ENCODE assay signal across 17 cellular contexts in genomic region chr5:158874343-158874742, GRCh38.
A peak's percentile ranks its signal among the peaks of the same experiment; 100 is the strongest.
DNase-seq lines count a peak whose midpoint lies in the region; ATAC-seq and FAIRE-seq lines count a peak whose summit lies in the region.
"Had no signal": no experiment of that assay in that cellular context is flagged by ENCODE, and none has a peak within 500 bp of the region (broad histone marks: within the 10 kb centered on the region; RNA-seq: fewer than 3 reads in every experiment).

No MANE protein-coding gene starts in this region.

- no peak overlapping the region for H3K4me3 ChIP-seq in subcutaneous abdominal adipose tissue (ENCODE audit: low read depth in 1 of 5, low read length in 5 of 5)
- H3K4me3 ChIP-seq: gastroesophageal sphincter had no signal

- no peaks in the 10 kb centered on the region for H3K9me3 ChIP-seq in subcutaneous abdominal adipose tissue (ENCODE audit: control insufficient read depth in 5 of 5, low read length in 5 of 5)
- H3K9me3 ChIP-seq: gastroesophageal sphincter had no signal

- FAIRE-seq in frontal cortex (lab: Jason Lieb, UNC), result no peak
- FAIRE-seq: endometrium had no signal

- H3K27me3 Mint-ChIP-seq in activated naive CD8-positive, alpha-beta T cell, result peaks cover 2% of the 10 kb centered on the region
- peaks cover 6% of the 10 kb centered on the region for H3K27me3 Mint-ChIP-seq in activated naive CD8-positive, alpha-beta T cell treated with anti-CD3 and anti-CD28 coated beads for 36 hours
- H3K27me3 Mint-ChIP-seq in activated T-helper 17 cell treated with anti-CD3 and anti-CD28 coated beads, Interleukin-2, amount 50 U/mL, for 72 hours, result peaks cover 13% of the 10 kb centered on the region

- H3K4me3 Mint-ChIP-seq in activated naive CD8-positive, alpha-beta T cell, result peak overlapping the region; percentile 45
- H3K4me3 Mint-ChIP-seq in activated naive CD8-positive, alpha-beta T cell treated with anti-CD3 and anti-CD28 coated beads for 36 hours, result no peak overlapping the region
- peak overlapping the region; percentile 40 for H3K4me3 Mint-ChIP-seq in activated T-helper 17 cell treated with anti-CD3 and anti-CD28 coated beads, Interleukin-2, amount 50 U/mL, for 72 hours
- H3K4me3 Mint-ChIP-seq: H9 had no signal

- H3K27ac Mint-ChIP-seq in activated naive CD8-positive, alpha-beta T cell, result no peak overlapping the region
- no peak overlapping the region for H3K27ac Mint-ChIP-seq in activated naive CD8-positive, alpha-beta T cell treated with anti-CD3 and anti-CD28 coated beads for 36 hours
- H3K27ac Mint-ChIP-seq in activated T-helper 17 cell treated with anti-CD3 and anti-CD28 coated beads, Interleukin-2, amount 50 U/mL, for 72 hours, result peak overlapping the region; percentile 30
- H3K27ac Mint-ChIP-seq: H9 had no signal

- H3K4me1 ChIP-seq in subcutaneous abdominal adipose tissue (ENCODE audit: control insufficient read depth in 5 of 5, insufficient read depth in 5 of 5, low read length in 5 of 5), result peaks cover 3 to 82% (median 53%) of the 10 kb centered on the region in 5 donors

- peak; percentile 37 for ATAC-seq in GM19463 (IDR thresholded peaks at IDR 0.05; ENCODE audit: unreplicated experiment)
- ATAC-seq in activated T-helper 17 cell treated with anti-CD3 and anti-CD28 coated beads, Interleukin-2, amount 50 U/mL, for 72 hours (replicated peaks), result peak; percentile 50
- ATAC-seq: gastroesophageal sphincter, SK-N-SH treated with all-trans-retinoic acid at 6 μM for 48 hours had no signal

- H3K27ac ChIP-seq in subcutaneous abdominal adipose tissue (ENCODE audit: low read depth, low read length), result peak overlapping the region; percentile 84
- H3K27ac ChIP-seq: KMS-11 had no signal

- no peaks in the 10 kb centered on the region for H3K9me3 Mint-ChIP-seq in activated naive CD8-positive, alpha-beta T cell (ENCODE audit: low read depth)
- peaks cover 2% of the 10 kb centered on the region for H3K9me3 Mint-ChIP-seq in activated naive CD8-positive, alpha-beta T cell treated with anti-CD3 and anti-CD28 coated beads for 36 hours
- H3K9me3 Mint-ChIP-seq in activated T-helper 17 cell treated with anti-CD3 and anti-CD28 coated beads, Interleukin-2, amount 50 U/mL, for 72 hours, result no peaks in the 10 kb centered on the region
- H3K9me3 Mint-ChIP-seq: H9 had no signal

- peaks cover 2% of the 10 kb centered on the region for H3K36me3 Mint-ChIP-seq in activated naive CD8-positive, alpha-beta T cell
- H3K36me3 Mint-ChIP-seq in activated naive CD8-positive, alpha-beta T cell treated with anti-CD3 and anti-CD28 coated beads for 36 hours, result no peaks in the 10 kb centered on the region
- no peaks in the 10 kb centered on the region for H3K36me3 Mint-ChIP-seq in activated T-helper 17 cell treated with anti-CD3 and anti-CD28 coated beads, Interleukin-2, amount 50 U/mL, for 72 hours (ENCODE audit: low read depth)

- no peaks in the 10 kb centered on the region for H3K27me3 ChIP-seq in subcutaneous abdominal adipose tissue (ENCODE audit: control insufficient read depth in 5 of 5, insufficient read depth in 4 of 5, low read length in 5 of 5)

- peaks cover 21% of the 10 kb centered on the region for H3K4me1 Mint-ChIP-seq in activated naive CD8-positive, alpha-beta T cell (ENCODE audit: low read depth)
- H3K4me1 Mint-ChIP-seq in activated naive CD8-positive, alpha-beta T cell treated with anti-CD3 and anti-CD28 coated beads for 36 hours, result peaks cover 23% of the 10 kb centered on the region
- peaks cover 16% of the 10 kb centered on the region for H3K4me1 Mint-ChIP-seq in activated T-helper 17 cell treated with anti-CD3 and anti-CD28 coated beads, Interleukin-2, amount 50 U/mL, for 72 hours

- H3K9ac ChIP-seq in subcutaneous abdominal adipose tissue (ENCODE audit: low read length in 5 of 5), result no peak overlapping the region
- H3K9ac ChIP-seq: KMS-11 had no signal

- no peak for DNase-seq in activated naive CD8-positive, alpha-beta T cell treated with anti-CD3 and anti-CD28 coated beads for 36 hours
- no peak for DNase-seq in stimulated activated CD4-positive, alpha-beta T cell treated with anti-CD3 and anti-CD28 coated beads, Interleukin-15, amount 100 ng/mL, for 24 hours
- DNase-seq in stimulated activated CD4-positive, alpha-beta T cell treated with anti-CD3 and anti-CD28 coated beads, Interleukin-2, amount 100 ng/mL, for 48 hours, result no peak
- DNase-seq in frontal cortex (ENCODE audit: low spot score in 2 of 2), result no peak
- DNase-seq: DND-41, H9, mesendoderm, NCI-H226, occipital lobe had no signal

- peaks cover 0 to 3% (median 0%) of the 10 kb centered on the region in 5 donors for H3K36me3 ChIP-seq in subcutaneous abdominal adipose tissue (ENCODE audit: control insufficient read depth in 5 of 5, insufficient read depth in 5 of 5, low read length in 5 of 5)
- H3K36me3 ChIP-seq: gastroesophageal sphincter had no signal
